ENCODE assay signal across 1 cellular context in the genomic region with DNA sequence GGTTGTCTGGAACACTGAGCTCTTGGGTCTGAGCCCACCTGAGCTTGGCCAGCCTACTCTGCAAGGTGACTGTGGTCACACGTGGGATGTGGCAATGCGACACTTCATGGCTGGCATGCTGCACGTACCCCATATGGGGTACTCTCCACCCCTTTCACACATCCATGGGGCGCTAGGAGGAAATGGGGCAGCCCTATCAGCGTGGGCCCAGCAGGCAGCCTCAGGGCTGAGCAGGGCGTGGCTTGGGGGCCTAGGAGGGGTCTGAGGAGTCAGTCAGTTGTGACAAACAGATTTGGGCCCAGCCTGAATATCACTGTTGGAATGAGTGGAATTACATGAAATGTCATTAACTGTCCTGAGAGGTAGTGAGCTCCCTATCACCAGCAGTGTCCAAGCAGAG.
TF ChIP-seq lines count a peak whose summit lies in the region.

No MANE protein-coding gene starts in this region.

TF ChIP-seq in H1, 55 proteins besides CTCF, POLR2A, EP300 and RAD21 (continued from another document):
- no peak for TF ChIP-seq NANOG (IDR thresholded peaks at IDR 0.05; ENCODE audit: insufficient read depth, low read depth, low read length, poor library complexity, severe bottlenecking)
- TF ChIP-seq SP2 (IDR thresholded peaks at IDR 0.05; ENCODE audit: low read length), result no peak
- TF ChIP-seq RFX5 (IDR thresholded peaks at IDR 0.05; ENCODE audit: borderline replicate concordance, low read depth, low read length), result no peak
- no peak for TF ChIP-seq BCL11A (IDR thresholded peaks at IDR 0.05; ENCODE audit: low read depth in 2 of 2, low read length in 2 of 2)
- no peak for TF ChIP-seq GABPA (IDR thresholded peaks at IDR 0.05; ENCODE audit: borderline replicate concordance, insufficient read depth, low read length)
- TF ChIP-seq KDM5A (IDR thresholded peaks at IDR 0.05; ENCODE audit: low read length), result no peak
- no peak for TF ChIP-seq JUND (IDR thresholded peaks at IDR 0.05; ENCODE audit: low read length)
- TF ChIP-seq, protein P1, sequence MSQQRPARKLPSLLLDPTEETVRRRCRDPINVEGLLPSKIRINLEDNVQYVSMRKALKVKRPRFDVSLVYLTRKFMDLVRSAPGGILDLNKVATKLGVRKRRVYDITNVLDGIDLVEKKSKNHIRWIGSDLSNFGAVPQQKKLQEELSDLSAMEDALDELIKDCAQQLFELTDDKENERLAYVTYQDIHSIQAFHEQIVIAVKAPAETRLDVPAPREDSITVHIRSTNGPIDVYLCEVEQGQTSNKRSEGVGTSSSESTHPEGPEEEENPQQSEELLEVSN (IDR thresholded peaks at IDR 0.05), result no peak
- no peak for TF ChIP-seq CREB1 (IDR thresholded peaks at IDR 0.05)
- no peak for TF ChIP-seq CTBP2 (IDR thresholded peaks at IDR 0.05; ENCODE audit: borderline replicate concordance, insufficient read depth, insufficient read length, low read length)
- TF ChIP-seq CEBPB (IDR thresholded peaks at IDR 0.05; ENCODE audit: low read depth, low read length), result no peak
- no peak for TF ChIP-seq SIRT6 (IDR thresholded peaks at IDR 0.05; ENCODE audit: low read length)
- TF ChIP-seq RXRA (IDR thresholded peaks at IDR 0.05; ENCODE audit: insufficient read depth, low read depth, low read length), result no peak
- no peak for TF ChIP-seq RNF2 (IDR thresholded peaks at IDR 0.05; ENCODE audit: borderline replicate concordance, low read depth, low read length, missing control alignments, poor library complexity, severe bottlenecking)
